Comparison of ENCODE assay signal across 21 cellular contexts in the genomic region with DNA sequence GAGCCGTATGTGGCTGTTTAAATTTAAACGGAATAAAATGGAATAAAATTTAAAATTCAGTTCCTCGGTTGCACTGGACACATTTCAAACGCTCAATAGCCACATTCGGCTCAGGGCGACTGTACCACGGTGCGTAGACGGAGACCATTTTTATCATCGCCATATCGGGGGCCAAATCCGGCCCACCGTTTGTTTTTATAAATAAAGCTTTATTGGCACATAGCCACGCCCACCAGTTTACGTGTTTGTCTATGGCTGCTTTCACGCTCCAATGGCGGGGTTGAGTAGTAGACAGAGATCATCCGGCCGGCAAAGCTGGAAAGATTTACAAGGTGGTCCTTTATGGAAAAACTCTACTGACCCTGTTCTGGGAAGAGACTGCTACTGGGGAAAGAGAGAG. TPM values are rescaled to one million over a fixed set of nuclear protein-coding genes. Genes with fewer than 3 reads are reported as not detected.
DNase-seq lines count a peak whose midpoint lies in the region; ATAC-seq and TF ChIP-seq lines count a peak whose summit lies in the region.
"Had no signal": no experiment of that assay in that cellular context is flagged by ENCODE, and none has a peak within 500 bp of the region (broad histone marks: within the 10 kb centered on the region; RNA-seq: fewer than 3 reads in every experiment).

No MANE protein-coding gene starts in this region.

- no peak overlapping the region for H3K4me3 ChIP-seq in esophagus squamous epithelium
- H3K4me3 ChIP-seq in neural progenitor cell: no peak overlapping the region
- H3K4me3 ChIP-seq in H7 (ENCODE audit: insufficient read depth, low read depth, low read length): no peak overlapping the region
- H3K4me3 ChIP-seq: BLaER1, GM23338 had no signal

- H3K9me3 ChIP-seq in esophagus squamous epithelium (no peaks in the 10 kb centered on the region), neural progenitor cell (ENCODE audit: low read depth) (no peaks in the 10 kb centered on the region)
- H3K9me3 ChIP-seq: BLaER1, SK-N-SH had no signal

- no peak for TF ChIP-seq CTCF in 22Rv1 (IDR thresholded peaks at IDR 0.05)
- no peak for TF ChIP-seq CTCF in esophagus squamous epithelium (IDR thresholded peaks at IDR 0.05)
- no peak for TF ChIP-seq CTCF in neural progenitor cell (IDR thresholded peaks at IDR 0.05)

- peaks cover 97% of the 10 kb centered on the region for H4K20me1 ChIP-seq in neural progenitor cell (ENCODE audit: low read depth)
- H4K20me1 ChIP-seq: BLaER1 had no signal

- WGBS in esophagus squamous epithelium, 2 donors: 88 to 91% methylated on average over 19 of the region's 19 CpGs

- no peaks in the 10 kb centered on the region for H3K36me3 ChIP-seq in esophagus squamous epithelium
- H3K36me3 ChIP-seq in neural progenitor cell: no peaks in the 10 kb centered on the region
- peaks cover 2% of the 10 kb centered on the region; the same call in 1 of the 2 replicates for H3K36me3 ChIP-seq in H7 (replicated peaks; ENCODE audit: control insufficient read depth, insufficient read depth, low read length)
- H3K36me3 ChIP-seq: BLaER1 had no signal

- H3K27ac ChIP-seq in 22Rv1 (peak overlapping the region; percentile 89), angular gyrus (ENCODE audit: low read depth, low read length) (peak overlapping the region; percentile 96), esophagus squamous epithelium (peak overlapping the region in 3 of 4 donors; percentile 78 to 88 (median 84)), neural progenitor cell (peak overlapping the region; percentile 3)
- H3K27ac ChIP-seq: BLaER1 had no signal

- H3K27me3 ChIP-seq in esophagus squamous epithelium (no peaks in the 10 kb centered on the region), neural progenitor cell (no peaks in the 10 kb centered on the region), H7 (ENCODE audit: control insufficient read depth, insufficient read depth, low read length) (no peaks in the 10 kb centered on the region)
- H3K27me3 ChIP-seq: BLaER1 had no signal

- no peak overlapping the region for H2AFZ ChIP-seq in neural progenitor cell (replicated peaks)
- H2AFZ ChIP-seq: GM23338 had no signal

- no peak for TF ChIP-seq POLR2A in esophagus squamous epithelium (IDR thresholded peaks at IDR 0.05)

- H3K27ac Mint-ChIP-seq in neural progenitor cell: no peak overlapping the region
- H3K27ac Mint-ChIP-seq in activated CD8-positive, alpha-beta memory T cell treated with anti-CD3 and anti-CD28 coated beads, Interleukin-2, amount 10 ng/mL, durations not matched to agents 7 days and 5 days: no peak overlapping the region

- H3K9ac ChIP-seq in neural progenitor cell: no peak overlapping the region
- H3K9ac ChIP-seq: BLaER1, SK-N-SH had no signal

- H3K4me3 Mint-ChIP-seq in neural progenitor cell: no peak overlapping the region
- H3K4me3 Mint-ChIP-seq in activated CD8-positive, alpha-beta memory T cell treated with anti-CD3 and anti-CD28 coated beads, Interleukin-2, amount 10 ng/mL, durations not matched to agents 7 days and 5 days: no peak overlapping the region
- H3K4me3 Mint-ChIP-seq: CD4-positive, CD25-positive, alpha-beta regulatory T cell; GM23338 had no signal

- intact Hi-C loops in esophagus squamous epithelium (cut with DNase I): no loop called here

- peaks cover 12% of the 10 kb centered on the region for H3K4me1 Mint-ChIP-seq in neural progenitor cell
- H3K4me1 Mint-ChIP-seq in activated CD8-positive, alpha-beta memory T cell treated with anti-CD3 and anti-CD28 coated beads, Interleukin-2, amount 10 ng/mL, durations not matched to agents 7 days and 5 days: no peaks in the 10 kb centered on the region

- peaks cover 92% of the 10 kb centered on the region for H3K79me2 ChIP-seq in neural progenitor cell (ENCODE audit: low read depth)

- H3K9me3 Mint-ChIP-seq in neural progenitor cell: no peaks in the 10 kb centered on the region
- no peaks in the 10 kb centered on the region for H3K9me3 Mint-ChIP-seq in activated CD8-positive, alpha-beta memory T cell treated with anti-CD3 and anti-CD28 coated beads, Interleukin-2, amount 10 ng/mL, durations not matched to agents 7 days and 5 days (ENCODE audit: low read depth)

- H3K4me1 ChIP-seq in esophagus squamous epithelium (peaks cover 13 to 24% (median 13%) of the 10 kb centered on the region in 3 donors), neural progenitor cell (no peaks in the 10 kb centered on the region)
- H3K4me1 ChIP-seq: BLaER1 had no signal

- peaks cover 10% of the 10 kb centered on the region for H3K27me3 Mint-ChIP-seq in neural progenitor cell (ENCODE audit: insufficient read depth, low read depth)
- H3K27me3 Mint-ChIP-seq in activated CD8-positive, alpha-beta memory T cell treated with anti-CD3 and anti-CD28 coated beads, Interleukin-2, amount 10 ng/mL, durations not matched to agents 7 days and 5 days: no peaks in the 10 kb centered on the region
- H3K27me3 Mint-ChIP-seq: CD4-positive, CD25-positive, alpha-beta regulatory T cell had no signal

- H3K4me2 ChIP-seq in neural progenitor cell: no peak overlapping the region
- H3K4me2 ChIP-seq: BLaER1, GM23338 had no signal

- H3F3A ChIP-seq in neural progenitor cell (ENCODE audit: low read depth): no peaks in the 10 kb centered on the region

- DNase-seq in esophagus squamous epithelium (lab: John Stamatoyannopoulos, UW) (no peak), neural progenitor cell (ENCODE audit: low spot score) (no peak), germinal center (ENCODE audit: low spot score) (no peak), H7 (no peak)
- DNase-seq in activated CD8-positive, alpha-beta memory T cell treated with anti-CD3 and anti-CD28 coated beads, Interleukin-2, amount 10 ng/mL, durations not matched to agents 7 days and 5 days: no peak
- DNase-seq: CD4-positive, CD25-positive, alpha-beta regulatory T cell; DMS53; KBM-7; MV-4-11; NCI-H1105; NCI-H1436 treated with DMSO at 0.1 percent for 48 hours; NCI-H187 treated with DMSO at 0.1 percent for 48 hours; NCI-H2107; NCI-H524 treated with DMSO at 0.1 percent for 48 hours; NCI-H774; SIG-M5 had no signal

- peaks cover 7% of the 10 kb centered on the region for H3K36me3 Mint-ChIP-seq in neural progenitor cell
- H3K36me3 Mint-ChIP-seq in activated CD8-positive, alpha-beta memory T cell treated with anti-CD3 and anti-CD28 coated beads, Interleukin-2, amount 10 ng/mL, durations not matched to agents 7 days and 5 days: no peaks in the 10 kb centered on the region
- H3K36me3 Mint-ChIP-seq: CD4-positive, CD25-positive, alpha-beta regulatory T cell had no signal

- CTCF ChIA-PET in activated CD8-positive, alpha-beta memory T cell treated with anti-CD3 and anti-CD28 coated beads, Interleukin-2, amount 10 ng/mL, durations not matched to agents 7 days and 5 days (lab: Charles Lee): no interaction called here

- ATAC-seq in activated CD8-positive, alpha-beta memory T cell treated with anti-CD3 and anti-CD28 coated beads, Interleukin-2, amount 10 ng/mL, durations not matched to agents 7 days and 5 days: no peak
- ATAC-seq: GM23338 had no signal

RNA-seq across cellular contexts. Expression of gene PTPRS, which starts 33.0 kb away (rescaled TPM):
- total RNA-seq in esophagus squamous epithelium (100 to 1,000 TPM in 1 of 4 donors, 10 to 100 TPM in 3; 61.7 to 173 (median 86.6) TPM), neural progenitor cell (ENCODE audit: low replicate concordance) (167 and 403 TPM in 2 replicates)
- total RNA-seq in H7 (2014; rRNA removed; shearing (Covaris generic)): 130 and 156 TPM in 2 replicates
- under 1 TPM; 0.16 to 0.32 TPM for total RNA-seq in activated CD8-positive, alpha-beta memory T cell treated with anti-CD3 and anti-CD28 coated beads, Interleukin-2, amount 10 ng/mL, durations not matched to agents 7 days and 5 days

Comparison
In these comparisons a context has a peak if more than half of its experiments do, and no peak if none do; other contexts are left out.
1. H3K27ac ChIP-seq: peak in every context shown above with its lines; median percentile 96 in angular gyrus; 89 in 22Rv1; 84 in esophagus squamous epithelium; 3 in neural progenitor cell.
2. RNA of gene PTPRS, which starts 33.0 kb away (total RNA-seq): 167 to 403 TPM in neural progenitor cell, 130 to 156 TPM in H7 and 61.7 to 173 TPM in esophagus squamous epithelium; 0.16 to 0.32 TPM in activated CD8-positive, alpha-beta memory T cell treated with anti-CD3 and anti-CD28 coated beads, Interleukin-2, amount 10 ng/mL, durations not matched to agents 7 days and 5 days; every median in the first group is over 10 times any median in the second.